Comparison of ENCODE assay signal across 24 cellular contexts in genomic region chr7:41292457-41292856, GRCh38.
DNase-seq lines count a peak whose midpoint lies in the region; ATAC-seq and TF ChIP-seq lines count a peak whose summit lies in the region.
"Had no signal": no experiment of that assay in that cellular context is flagged by ENCODE, and none has a peak within 500 bp of the region (broad histone marks: within the 10 kb centered on the region; RNA-seq: fewer than 3 reads in every experiment).

No MANE protein-coding gene starts in this region.

- no peak overlapping the region for H3K9ac ChIP-seq in duodenal mucosa (ENCODE audit: low read depth in 1 of 2, low read length in 2 of 2)

- H3K27me3 ChIP-seq in Panc1 (ENCODE audit: control insufficient read depth, insufficient read depth, low read length) (no peaks in the 10 kb centered on the region), duodenal mucosa (ENCODE audit: control insufficient read depth in 1 of 2, insufficient read depth in 2 of 2, low read length in 2 of 2) (no peaks in the 10 kb centered on the region)
- H3K27me3 ChIP-seq: heart right ventricle, ovary, transverse colon had no signal

- H3K4me3 ChIP-seq in Panc1 (ENCODE audit: low read depth in 2 of 2, low read length in 2 of 2) (no peak overlapping the region), duodenal mucosa (ENCODE audit: low read depth in 1 of 2, low read length in 2 of 2) (no peak overlapping the region), mucosa of descending colon (no peak overlapping the region)
- H3K4me3 ChIP-seq: heart right ventricle, ovary, transverse colon had no signal

- H3K4me1 ChIP-seq in Panc1 (ENCODE audit: control insufficient read depth, insufficient read depth, low read length) (no peaks in the 10 kb centered on the region; the same call in 1 of the 2 replicates), duodenal mucosa (ENCODE audit: control insufficient read depth in 1 of 2, insufficient read depth in 2 of 2, low read length in 2 of 2) (no peaks in the 10 kb centered on the region), mucosa of descending colon (ENCODE audit: low read depth) (no peaks in the 10 kb centered on the region)
- H3K4me1 ChIP-seq: heart right ventricle, transverse colon had no signal

- no peaks in the 10 kb centered on the region for H3K36me3 ChIP-seq in Panc1 (ENCODE audit: control insufficient read depth, insufficient read depth, low read length)
- H3K36me3 ChIP-seq in duodenal mucosa (ENCODE audit: control insufficient read depth in 1 of 2, insufficient read depth in 2 of 2, low read length in 2 of 2), result no peaks in the 10 kb centered on the region
- H3K36me3 ChIP-seq in mucosa of descending colon (ENCODE audit: low read depth), result no peaks in the 10 kb centered on the region
- H3K36me3 ChIP-seq: heart right ventricle, ovary, transverse colon had no signal

- in situ Hi-C loops in Panc1 (cut with HindIII; ENCODE audit: low pct_unique_long_range_greater_than_20kb, low sequenced_read_pairs), result no loop called here

- TF ChIP-seq CTCF in Panc1 (IDR thresholded peaks at IDR 0.05), result no peak
- no peak for TF ChIP-seq CTCF in mucosa of descending colon (IDR thresholded peaks at IDR 0.05)

- H3K27ac ChIP-seq in Panc1 (ENCODE audit: low read length), result no peak overlapping the region
- peak overlapping the region; percentile 25 for H3K27ac ChIP-seq in duodenal mucosa (ENCODE audit: low read depth, low read length)
- H3K27ac ChIP-seq: heart right ventricle, HL-60, ovary, transverse colon had no signal

- BruUV-seq in Panc1 (replicated peaks; lab: Mats Ljungman, UMichigan), result no TSS peak

- DNase-seq in HS-5 (ENCODE audit: low read depth) (peak; percentile 23), Panc1 (ENCODE audit: low read depth, low spot score) (peak; percentile 72), mucosa of descending colon (no peak), T-helper 1 cell (no peak), NOMO-1 treated with DMSO at 0.1 percent for 48 hours (lab: John Stamatoyannopoulos, UW; ENCODE audit: unreplicated experiment) (no peak), cerebellar cortex (ENCODE audit: low spot score) (no peak)
- DNase-seq: activated CD4-positive, alpha-beta memory T cell treated with anti-CD3 and anti-CD28 coated beads, Interleukin-2, amount 10 ng/mL, durations not matched to agents 7 days and 5 days; activated CD4-positive, CD25-positive, alpha-beta regulatory T cell; activated effector memory CD4-positive, alpha-beta T cell treated with anti-CD3 and anti-CD28 coated beads, Interleukin-2, amount 50 U/mL, for 16 hours; CD4-positive, alpha-beta memory T cell; endodermal cell; heart right ventricle; left ventricle myocardium superior; midbrain; NCI-H1930; ovary; right cardiac atrium; RPMI8226; stimulated activated CD4-positive, alpha-beta T cell treated with anti-CD3 and anti-CD28 coated beads, Interleukin-12 subunit alpha, Interleukin-12 subunit beta, amount 100 ng/mL, for 4 hours; T-helper 9 cell; transverse colon had no signal

- intact Hi-C loops in Panc1 (cut with micrococcal nuclease; ENCODE audit: unreplicated experiment), result no loop called here
- intact Hi-C loops in mucosa of descending colon (cut with DNase I, micrococcal nuclease), result no loop called here

- POLR2A ChIA-PET in Panc1 (lab: Charles Lee), result no interaction called here

- H3K9me3 ChIP-seq in Panc1 (ENCODE audit: control insufficient read depth, insufficient read depth, low read depth, low read length) (no peaks in the 10 kb centered on the region), duodenal mucosa (ENCODE audit: control insufficient read depth in 1 of 2, low read length in 2 of 2) (no peaks in the 10 kb centered on the region), mucosa of descending colon (no peaks in the 10 kb centered on the region)
- H3K9me3 ChIP-seq: ovary, transverse colon had no signal

- CTCF ChIA-PET in Panc1 (lab: Charles Lee), result no interaction called here

- peak; percentile 83; the same call in 1 of the 2 replicates for ATAC-seq in Panc1
- ATAC-seq in mucosa of descending colon, result peak; percentile 72
- ATAC-seq in GM21528 (IDR thresholded peaks at IDR 0.05; ENCODE audit: low FRiP score, unreplicated experiment), result no peak
- ATAC-seq: heart right ventricle, left ventricle myocardium superior, right cardiac atrium had no signal

Comparison
In these comparisons a context has a peak if more than half of its experiments do, and no peak if none do; other contexts are left out.
1. DNase-seq: peak in HS-5 (single experiment) and Panc1 (single experiment); none in mucosa of descending colon (0 of 3), T-helper 1 cell (0 of 5), NOMO-1 treated with DMSO at 0.1 percent for 48 hours (single experiment) and cerebellar cortex (single experiment).